In genomic region chr1:108828074-108828961, GRCh38 we compare ENCODE assay signal across 8 cellular contexts. TPM values are rescaled to one million over a fixed set of nuclear protein-coding genes. Genes with fewer than 3 reads are reported as not detected.
DNase-seq lines count a peak whose midpoint lies in the region; ATAC-seq and TF ChIP-seq lines count a peak whose summit lies in the region.

No MANE protein-coding gene starts in this region.

- H3K27ac Mint-ChIP-seq in activated T-cell treated with anti-CD3 and anti-CD28 coated beads, Interleukin-2, amount 50 U/mL, for 24 hours, result no peak overlapping the region
- peak overlapping the region in 1 of 6 donors; percentile 12 for H3K27ac Mint-ChIP-seq in naive B cell

- DNase-seq in GM03348 (ENCODE audit: low spot score) (peak; percentile 80), HS-27A (ENCODE audit: low read depth) (peak; percentile 75), esophagus squamous epithelium (lab: John Stamatoyannopoulos, UW) (no peak), naive B cell (peak; percentile 52)
- peak; percentile 74 for DNase-seq in activated T-cell treated with anti-CD3 and anti-CD28 coated beads, Interleukin-2, amount 50 U/mL, for 24 hours
- DNase-seq in stimulated activated CD8-positive, alpha-beta memory T cell treated with anti-CD3 and anti-CD28 coated beads, Interleukin-7, amount 100 ng/mL, for 48 hours (ENCODE audit: extremely low read depth in 1 of 2, low read depth in 1 of 2), result peak; percentile 23 to 25

- H2AFZ ChIP-seq in OCI-LY3 (ENCODE audit: low read depth, low read length), result peak overlapping the region; percentile 24; the same call in 1 of the 2 replicates

- H3K27ac ChIP-seq in OCI-LY3 (ENCODE audit: low read length) (no peak overlapping the region), esophagus squamous epithelium (peak overlapping the region; percentile 70 to 93 (median 86))

- H3K4me1 ChIP-seq in OCI-LY3 (ENCODE audit: low read length), result peaks cover 3% of the 10 kb centered on the region; the same call in 1 of the 2 replicates
- peaks cover 22 to 84% (median 36%) of the 10 kb centered on the region in 3 donors for H3K4me1 ChIP-seq in esophagus squamous epithelium

- H3K9me3 ChIP-seq in OCI-LY3 (ENCODE audit: insufficient read depth, low read length) (no peaks in the 10 kb centered on the region), esophagus squamous epithelium (no peaks in the 10 kb centered on the region)

- TF ChIP-seq CTCF in OCI-LY3 (IDR thresholded peaks at IDR 0.05; ENCODE audit: low read depth, low read length) (peak; percentile 72), esophagus squamous epithelium (IDR thresholded peaks at IDR 0.05) (peak; percentile 50 to 88 (median 77))

- H3K4me3 ChIP-seq in OCI-LY3 (ENCODE audit: low read length), result peak overlapping the region; percentile 23
- H3K4me3 ChIP-seq in esophagus squamous epithelium, result peak overlapping the region in 1 of 4 donors; percentile 46

- no peak overlapping the region for H3K4me3 Mint-ChIP-seq in activated T-cell treated with anti-CD3 and anti-CD28 coated beads, Interleukin-2, amount 50 U/mL, for 24 hours
- H3K4me3 Mint-ChIP-seq in naive B cell, result no peak overlapping the region

- 6 to 23% methylated on average over 11 of the region's 12 CpGs for WGBS in esophagus squamous epithelium, 2 donors

- H3K36me3 ChIP-seq in OCI-LY3 (replicated peaks; ENCODE audit: low read depth, low read length), result no peaks in the 10 kb centered on the region
- no peaks in the 10 kb centered on the region for H3K36me3 ChIP-seq in esophagus squamous epithelium

- peak overlapping the region; percentile 16; the same call in 1 of the 2 replicates for H3K9ac ChIP-seq in OCI-LY3 (ENCODE audit: low read length)

- H3K4me2 ChIP-seq in OCI-LY3 (ENCODE audit: low read length), result peak overlapping the region; percentile 46

- TF ChIP-seq POLR2A in esophagus squamous epithelium (IDR thresholded peaks at IDR 0.05), result no peak

- H4K20me1 ChIP-seq in OCI-LY3 (ENCODE audit: insufficient read depth, low read length), result no peaks in the 10 kb centered on the region

- H3K36me3 Mint-ChIP-seq in activated T-cell treated with anti-CD3 and anti-CD28 coated beads, Interleukin-2, amount 50 U/mL, for 24 hours (ENCODE audit: low read depth), result no peaks in the 10 kb centered on the region
- H3K36me3 Mint-ChIP-seq in naive B cell, result no peaks in the 10 kb centered on the region

- peak; percentile 66 to 75 for ATAC-seq in naive B cell (ENCODE audit: low read depth in 2 of 2)
- no peak for ATAC-seq in GM21526 (IDR thresholded peaks at IDR 0.05; ENCODE audit: low FRiP score, unreplicated experiment)

- no peaks in the 10 kb centered on the region for H3K9me3 Mint-ChIP-seq in activated T-cell treated with anti-CD3 and anti-CD28 coated beads, Interleukin-2, amount 50 U/mL, for 24 hours
- H3K9me3 Mint-ChIP-seq in naive B cell, result no peaks in the 10 kb centered on the region

- no peaks in the 10 kb centered on the region for H3K27me3 ChIP-seq in OCI-LY3 (ENCODE audit: low read depth, low read length)
- H3K27me3 ChIP-seq in esophagus squamous epithelium, result no peaks in the 10 kb centered on the region

- intact Hi-C loops in esophagus squamous epithelium (cut with DNase I), result loop anchor here (5.0 kb wide), 1 partner anchor 69 kb away; no protein-coding TSS in a partner anchor

- H3K27me3 Mint-ChIP-seq in activated T-cell treated with anti-CD3 and anti-CD28 coated beads, Interleukin-2, amount 50 U/mL, for 24 hours, result no peaks in the 10 kb centered on the region
- no peaks in the 10 kb centered on the region for H3K27me3 Mint-ChIP-seq in naive B cell

- H3K4me1 Mint-ChIP-seq in activated T-cell treated with anti-CD3 and anti-CD28 coated beads, Interleukin-2, amount 50 U/mL, for 24 hours (ENCODE audit: low read depth), result no peaks in the 10 kb centered on the region
- peaks cover 0 to 4% (median 0%) of the 10 kb centered on the region in 3 donors for H3K4me1 Mint-ChIP-seq in naive B cell

- no peaks in the 10 kb centered on the region for H3K79me2 ChIP-seq in OCI-LY3 (ENCODE audit: low read length)

RNA-seq across cellular contexts. Expression of gene AKNAD1, which starts 28.6 kb away (rescaled TPM):
- 1 to 10 TPM in 2 of 4 donors, under 1 TPM in 1, not detected in 1; 0.09 to 4.8 (median 2.6) TPM for total RNA-seq in esophagus squamous epithelium
- not detected for polyA plus RNA-seq in naive B cell (ENCODE audit: low read depth in 6 of 6)

RNA-seq across cellular contexts. Expression of gene GPSM2, which starts 48.5 kb away (rescaled TPM):
- 10 to 100 TPM; 57.3 to 89.6 (median 82.1) TPM for total RNA-seq in esophagus squamous epithelium
- polyA plus RNA-seq in naive B cell (ENCODE audit: low read depth in 6 of 6), result 1 to 10 TPM; 1.2 to 5.1 (median 3.6) TPM
